Comparison of ENCODE assay signal across 8 cellular contexts in the genomic region with DNA sequence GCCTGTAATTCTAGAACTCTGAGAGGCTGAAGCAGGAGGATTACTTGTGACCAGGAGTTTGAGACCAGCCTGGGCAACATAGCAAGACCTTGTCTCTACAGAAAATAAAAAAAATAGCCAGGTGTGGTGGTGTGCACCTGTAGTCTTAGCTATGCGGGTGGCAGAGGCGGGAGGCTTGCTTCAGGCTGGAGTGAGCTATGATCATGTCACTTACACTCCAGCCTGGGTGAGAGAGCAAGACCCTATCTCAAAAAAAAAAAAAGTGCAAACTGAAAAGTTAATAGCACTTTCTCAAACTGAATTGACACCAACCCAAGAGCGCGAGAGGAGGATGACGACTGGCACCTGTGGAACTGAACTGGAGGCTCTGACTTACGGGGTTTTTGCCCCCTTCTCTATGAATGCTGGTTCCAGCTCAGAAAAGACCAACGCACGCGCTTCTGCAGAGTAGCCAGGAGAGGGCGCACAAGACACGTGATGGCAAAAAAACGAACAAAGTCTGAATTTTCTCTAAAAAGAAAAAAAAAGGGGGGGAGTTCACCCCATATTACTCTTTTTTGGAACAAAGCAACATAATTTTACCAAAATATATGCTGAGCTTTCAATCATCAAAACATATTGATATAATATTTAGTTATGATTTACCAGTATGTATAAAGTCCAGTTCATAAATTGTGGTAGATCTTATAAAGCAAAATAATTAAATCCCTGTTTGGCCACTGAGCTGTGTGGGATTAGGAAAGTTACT. TPM values are rescaled to one million over a fixed set of nuclear protein-coding genes. Genes with fewer than 3 reads are reported as not detected.
DNase-seq lines count a peak whose midpoint lies in the region; TF ChIP-seq lines count a peak whose summit lies in the region.

No MANE protein-coding gene starts in this region.

- H3K36me3 ChIP-seq in BLaER1 (no peaks in the 10 kb centered on the region), OCI-LY1 (ENCODE audit: insufficient read depth, low read length) (no peaks in the 10 kb centered on the region), osteoblast (ENCODE audit: insufficient read depth, low read length) (no peaks in the 10 kb centered on the region), uterus (no peaks in the 10 kb centered on the region)

- H3K79me2 ChIP-seq in OCI-LY1 (ENCODE audit: insufficient read depth, low read length): no peaks in the 10 kb centered on the region
- H3K79me2 ChIP-seq in osteoblast (ENCODE audit: insufficient read depth, low read length): no peaks in the 10 kb centered on the region

- H3K27ac ChIP-seq in BLaER1: no peak overlapping the region
- no peak overlapping the region for H3K27ac ChIP-seq in OCI-LY1 (ENCODE audit: low read depth, low read length, poor library complexity, severe bottlenecking)
- H3K27ac ChIP-seq in osteoblast (ENCODE audit: low read depth, low read length): no peak overlapping the region
- H3K27ac ChIP-seq in uterus: no peak overlapping the region

- H3K9me3 ChIP-seq in BLaER1 (no peaks in the 10 kb centered on the region), OCI-LY1 (ENCODE audit: low read length) (no peaks in the 10 kb centered on the region), osteoblast (ENCODE audit: low read depth, low read length) (no peaks in the 10 kb centered on the region), uterus (no peaks in the 10 kb centered on the region)

- H3F3A ChIP-seq in OCI-LY1 (ENCODE audit: insufficient read depth, low read length): no peaks in the 10 kb centered on the region

- no peaks in the 10 kb centered on the region for H3K27me3 ChIP-seq in BLaER1
- peaks cover 4% of the 10 kb centered on the region; the same call in 1 of the 2 replicates for H3K27me3 ChIP-seq in OCI-LY1 (ENCODE audit: insufficient read depth, low read length)
- peaks cover 11% of the 10 kb centered on the region for H3K27me3 ChIP-seq in osteoblast (ENCODE audit: insufficient read depth, low read length)
- no peaks in the 10 kb centered on the region for H3K27me3 ChIP-seq in uterus

- H3K9me2 ChIP-seq in OCI-LY1 (ENCODE audit: low read depth, low read length): no peaks in the 10 kb centered on the region

- 8 to 12% methylated on average over 12 of the region's 12 CpGs for WGBS in lower leg skin, 2 donors

- intact Hi-C loops in uterus (cut with DNase I; ENCODE audit: low total_unique reads) (no loop called here), lower leg skin (cut with DNase I; ENCODE audit: low total_unique reads) (loop anchor here (10.0 kb wide), 1 partner anchor 275 kb away; the partner anchor contains the start of gene COPG1)

- TF ChIP-seq POLR2A in uterus (IDR thresholded peaks at IDR 0.05) (no peak), lower leg skin (IDR thresholded peaks at IDR 0.05) (no peak)

- TF ChIP-seq CTCF in HFF-Myc (IDR thresholded peaks at IDR 0.05; ENCODE audit: low read depth, low read length, missing control alignments) (peak; percentile 95), OCI-LY1 (IDR thresholded peaks at IDR 0.05; ENCODE audit: low read length) (peak; percentile 100), osteoblast (IDR thresholded peaks at IDR 0.05; ENCODE audit: extremely low read depth, low read depth, low read length) (peak; percentile 97), uterus (IDR thresholded peaks at IDR 0.05) (peak; percentile 79 to 89 (median 82)), lower leg skin (IDR thresholded peaks at IDR 0.05) (peak in 1 of 3 donors; percentile 87)

- H3K4me2 ChIP-seq in BLaER1 (peak overlapping the region; percentile 41), OCI-LY1 (ENCODE audit: low read length) (no peak overlapping the region), osteoblast (ENCODE audit: insufficient read depth, low read length) (no peak overlapping the region)

- DNase-seq in HFF-Myc (ENCODE audit: extremely low read depth, low read depth) (no peak), activated T-cell treated with anti-CD3 and anti-CD28 coated beads for 24 hours (ENCODE audit: low read depth) (peak; percentile 49), fibroblast of gingiva (ENCODE audit: low read depth) (peak; percentile 13), osteoblast (ENCODE audit: insufficient read length, low spot score, missing footprints) (peak; percentile 78), uterus (peak; percentile 42 to 51), lower leg skin (ENCODE audit: low spot score in 2 of 2) (no peak)

- H2AFZ ChIP-seq in OCI-LY1 (ENCODE audit: low read length) (no peak overlapping the region), osteoblast (ENCODE audit: low read length) (no peak overlapping the region)

- H3K4me1 ChIP-seq in BLaER1 (peaks cover 35% of the 10 kb centered on the region), OCI-LY1 (ENCODE audit: insufficient read depth, low read length, severe bottlenecking) (peaks cover 4% of the 10 kb centered on the region), osteoblast (ENCODE audit: insufficient read depth, low read length) (peaks cover 4% of the 10 kb centered on the region), uterus (no peaks in the 10 kb centered on the region)

- H3K9ac ChIP-seq in BLaER1 (no peak overlapping the region), OCI-LY1 (ENCODE audit: low read length) (no peak overlapping the region)

- no peak overlapping the region for H3K4me3 ChIP-seq in BLaER1
- H3K4me3 ChIP-seq in HFF-Myc (replicated peaks; ENCODE audit: low read depth, low read length): no peak overlapping the region
- H3K4me3 ChIP-seq in OCI-LY1 (ENCODE audit: low read depth, low read length, poor library complexity, severe bottlenecking): no peak overlapping the region
- H3K4me3 ChIP-seq in osteoblast (ENCODE audit: insufficient read depth, low read length): no peak overlapping the region
- H3K4me3 ChIP-seq in uterus: no peak overlapping the region
- no peak overlapping the region for H3K4me3 ChIP-seq in lower leg skin (ENCODE audit: low read depth, poor library complexity, severe bottlenecking)

- H4K20me1 ChIP-seq in BLaER1: no peaks in the 10 kb centered on the region
- no peaks in the 10 kb centered on the region for H4K20me1 ChIP-seq in OCI-LY1 (ENCODE audit: insufficient read depth, low read length)
- H4K20me1 ChIP-seq in osteoblast (ENCODE audit: insufficient read depth, low read length): no peaks in the 10 kb centered on the region

RNA-seq across cellular contexts. Expression of gene CFAP92, which starts 23.7 kb away (rescaled TPM):
- total RNA-seq in osteoblast (not detected in 2 replicates), uterus (1 to 10 TPM in 2 of 4 donors, under 1 TPM in 1, not detected in 1; 0.95 to 3.5 (median 2.1) TPM), lower leg skin (under 1 TPM; 0.19 to 0.59 (median 0.25) TPM)

RNA-seq across cellular contexts. Expression of gene EFCC1, which starts 30.9 kb away (rescaled TPM):
- total RNA-seq in osteoblast: not detected in 2 replicates
- total RNA-seq in uterus: 1 to 10 TPM; 1.2 to 9.2 (median 4.5) TPM
- 1 to 10 TPM in 3 of 4 donors, under 1 TPM in 1; 0.80 to 3.0 (median 2.2) TPM for total RNA-seq in lower leg skin

Comparison
In these comparisons a context has a peak if more than half of its experiments do, and no peak if none do; other contexts are left out.
1. DNase-seq: peak in activated T-cell treated with anti-CD3 and anti-CD28 coated beads for 24 hours (single experiment), fibroblast of gingiva (single experiment), osteoblast (single experiment) and uterus (2 of 2); none in HFF-Myc (single experiment) and lower leg skin (0 of 2).